25 cellular contexts compared by ENCODE assay signal in genomic region chr4:66571145-66571544, GRCh38.
"Had no signal": no experiment of that assay in that cellular context is flagged by ENCODE, and none has a peak within 500 bp of the region (broad histone marks: within the 10 kb centered on the region; RNA-seq: fewer than 3 reads in every experiment).

No MANE protein-coding gene starts in this region.

- DNase-seq: activated B cell treated with CpG ODN at 0.5 μM for 24 hours; activated CD4-positive, alpha-beta T cell treated with anti-CD3 and anti-CD28 coated beads for 1 hour; activated CD4-positive, alpha-beta T cell treated with anti-CD3 and anti-CD28 coated beads, Interleukin-2, amount 10 ng/mL, durations not matched to agents 24 days and 14 days; activated CD4-positive, alpha-beta T cell treated with anti-CD3 and anti-CD28 coated beads, Interleukin-2, amount 50 U/mL, for 48 hours; activated CD8-positive, alpha-beta memory T cell treated with anti-CD3 and anti-CD28 coated beads, Interleukin-2, amount 10 ng/mL, durations not matched to agents 7 days and 5 days; activated effector memory CD4-positive, alpha-beta T cell treated with Interleukin-2 at 50 U/mL for 16 hours; activated naive CD4-positive, alpha-beta T cell; activated T-cell treated with anti-CD3 and anti-CD28 coated beads, Interleukin-2, amount 50 U/mL, for 24 hours; aorta; caudate nucleus; KG1; NCI-H1092; NCI-H1417; NCI-H2081; NCI-H510A treated with DMSO at 0.1 percent for 48 hours; NCI-H774; NK-92 treated with Interleukin-12 subunit alpha and Interleukin-12 subunit beta, amount 100 ng/mL, for 24 hours; SHP77; T-cell; T-helper 2 cell; T1000 had no signal

- H3K36me3 ChIP-seq: breast epithelium had no signal

- FAIRE-seq: RCC 7860, TTC549 had no signal

- H3K27me3 ChIP-seq: breast epithelium had no signal

- H3K9me3 ChIP-seq: breast epithelium had no signal

- H3K27ac ChIP-seq: breast epithelium, coronary artery had no signal

- ATAC-seq: activated CD8-positive, alpha-beta memory T cell treated with anti-CD3 and anti-CD28 coated beads, Interleukin-2, amount 10 ng/mL, durations not matched to agents 7 days and 5 days; T-cell had no signal

- H3K4me3 ChIP-seq: breast epithelium, coronary artery had no signal

- H3K4me1 ChIP-seq: breast epithelium had no signal
